10 cellular contexts compared by ENCODE assay signal in the genomic region with DNA sequence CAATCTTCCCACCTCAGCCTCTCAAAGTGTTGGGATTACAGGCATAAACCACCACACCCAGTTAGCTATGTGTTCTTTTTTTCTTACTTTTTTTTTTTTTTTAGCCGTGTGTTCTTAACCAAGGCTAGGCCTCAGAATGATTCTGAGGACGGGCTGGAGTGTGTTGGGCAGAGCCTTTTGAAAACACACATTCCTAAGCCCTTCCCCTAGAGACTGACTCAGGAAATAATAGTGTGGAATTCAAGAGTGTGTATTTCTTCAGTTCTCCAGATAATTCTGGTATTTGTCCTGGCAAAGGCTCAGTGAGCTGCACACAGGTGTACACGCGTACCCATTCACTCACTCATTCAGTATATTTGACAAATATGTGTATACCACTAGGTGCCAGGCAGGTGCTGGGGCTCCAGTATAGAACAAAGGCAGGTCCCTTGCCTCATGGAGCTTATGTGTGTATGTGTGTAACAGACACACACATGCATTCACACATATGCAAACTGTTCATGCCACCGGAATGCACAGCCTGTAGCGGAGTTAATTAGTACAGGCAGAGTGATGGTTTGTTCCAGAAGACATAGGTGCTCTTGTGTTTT. TPM values are rescaled to one million over a fixed set of nuclear protein-coding genes. Genes with fewer than 3 reads are reported as not detected.
DNase-seq lines count a peak whose midpoint lies in the region; ATAC-seq and TF ChIP-seq lines count a peak whose summit lies in the region.
"Had no signal": no experiment of that assay in that cellular context is flagged by ENCODE, and none has a peak within 500 bp of the region (broad histone marks: within the 10 kb centered on the region; RNA-seq: fewer than 3 reads in every experiment).

No MANE protein-coding gene starts in this region.

- H3K9me3 ChIP-seq in Peyer's patch = no peaks in the 10 kb centered on the region
- no peaks in the 10 kb centered on the region for H3K9me3 ChIP-seq in neutrophil

- H3K36me3 ChIP-seq in Peyer's patch (peaks cover 0 to 9% (median 0%) of the 10 kb centered on the region in 3 donors), neutrophil (peaks cover 18% of the 10 kb centered on the region)

- no peak for ATAC-seq in HG03354 (IDR thresholded peaks at IDR 0.05; ENCODE audit: poor library complexity, severe bottlenecking, unreplicated experiment)

- H3K4me3 ChIP-seq in AG10803 (ENCODE audit: low read length) (no peak overlapping the region), Peyer's patch (no peak overlapping the region), neutrophil (ENCODE audit: low read depth in 1 of 2, low read length in 1 of 2) (no peak overlapping the region)
- H3K4me3 ChIP-seq: dorsolateral prefrontal cortex had no signal

- TF ChIP-seq CTCF in AG10803 (conservative IDR thresholded peaks at IDR 0.05; ENCODE audit: low read length) (no peak), Peyer's patch (IDR thresholded peaks at IDR 0.05) (no peak), neutrophil (IDR thresholded peaks at IDR 0.05) (no peak)

- H3K27me3 ChIP-seq in Peyer's patch (no peaks in the 10 kb centered on the region), neutrophil (no peaks in the 10 kb centered on the region)
- H3K27me3 ChIP-seq: dorsolateral prefrontal cortex had no signal

- DNase-seq in AG10803 (ENCODE audit: low read depth) = peak; percentile 84
- peak in 2 of 3 donors; percentile 9 to 29 for DNase-seq in Peyer's patch
- peak; percentile 73 for DNase-seq in fibroblast of gingiva (ENCODE audit: low read depth)
- DNase-seq in inferior parietal cortex (ENCODE audit: extremely low spot score) = no peak
- no peak for DNase-seq in NCI-H2171 (lab: John Stamatoyannopoulos, UW)
- no peak for DNase-seq in SKM-1 (lab: John Stamatoyannopoulos, UW; ENCODE audit: unreplicated experiment)
- DNase-seq: dorsolateral prefrontal cortex, midbrain had no signal

- H3K27ac ChIP-seq in Peyer's patch (no peak overlapping the region), neutrophil (peak overlapping the region; percentile 87)

- peaks cover 0 to 23% (median 17%) of the 10 kb centered on the region in 4 donors for H3K4me1 ChIP-seq in Peyer's patch
- peaks cover 74 to 81% of the 10 kb centered on the region in 2 experiments for H3K4me1 ChIP-seq in neutrophil (ENCODE audit: control insufficient read depth in 1 of 2, insufficient read depth in 1 of 2, low read depth in 1 of 2, low read length in 1 of 2)

- no peak for TF ChIP-seq POLR2A in Peyer's patch (IDR thresholded peaks at IDR 0.05)

RNA-seq across cellular contexts. Expression of a gene that starts 19.4 kb away (rescaled TPM):
- 10 to 100 TPM; 40.5 to 72.0 (median 61.0) TPM for total RNA-seq in Peyer's patch

RNA-seq across cellular contexts. Expression of a gene that starts 42.7 kb away (rescaled TPM):
- 10 to 100 TPM; 15.3 to 38.8 (median 21.2) TPM for total RNA-seq in Peyer's patch

RNA-seq across cellular contexts. Expression of a gene that starts 42.8 kb away (rescaled TPM):
- 1 to 10 TPM; 3.4 to 6.7 (median 4.1) TPM for total RNA-seq in Peyer's patch

RNA-seq across cellular contexts. Expression of a gene that starts 50.1 kb away (rescaled TPM):
- not detected for total RNA-seq in Peyer's patch

Comparison
In these comparisons a context has a peak if more than half of its experiments do, and no peak if none do; other contexts are left out.
1. DNase-seq: peak in AG10803 (single experiment), Peyer's patch (2 of 3) and fibroblast of gingiva (single experiment); none in inferior parietal cortex (single experiment), NCI-H2171 (single experiment) and SKM-1 (single experiment).